8 cellular contexts compared by ENCODE assay signal in the genomic region with DNA sequence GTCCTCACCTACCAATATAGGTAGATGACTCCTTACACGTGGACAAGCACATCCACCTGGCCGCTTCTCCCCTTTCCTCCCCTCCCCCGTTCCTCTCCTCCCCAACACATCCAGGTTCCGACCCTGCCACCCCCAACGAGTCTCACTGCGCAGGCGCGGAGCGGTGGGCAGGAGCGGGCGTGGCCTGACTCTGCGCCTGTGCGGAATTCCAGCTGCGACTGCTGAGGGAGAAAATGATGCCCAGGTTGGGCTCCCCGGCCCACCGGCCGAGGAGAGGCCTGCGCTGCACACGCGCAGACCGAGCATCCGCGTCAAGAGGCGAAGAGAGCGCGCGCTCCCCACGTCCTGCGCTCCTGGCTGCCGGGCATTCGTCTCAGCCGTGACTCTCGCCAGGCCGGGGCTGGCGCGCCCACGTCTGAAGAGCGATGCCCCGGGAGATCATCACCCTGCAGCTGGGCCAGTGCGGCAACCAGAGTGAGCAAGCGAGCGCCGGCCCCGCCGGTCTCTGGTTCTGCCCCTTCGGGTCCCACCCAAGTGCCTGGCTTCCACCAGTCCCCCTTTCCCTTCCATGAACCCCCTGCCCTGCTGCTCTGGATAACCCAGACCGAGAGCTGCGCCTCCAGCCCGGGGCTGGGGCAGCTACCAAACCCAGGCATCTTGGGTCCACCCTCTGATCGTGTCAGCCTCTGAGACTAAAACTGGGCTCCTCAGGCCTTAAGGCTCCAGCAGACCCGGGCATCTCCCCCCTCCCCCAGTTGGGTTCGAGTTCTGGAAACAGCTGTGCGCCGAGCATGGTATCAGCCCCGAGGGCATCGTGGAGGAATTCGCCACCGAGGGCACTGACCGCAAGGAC.
DNase-seq lines count a peak whose midpoint lies in the region; ATAC-seq and TF ChIP-seq lines count a peak whose summit lies in the region.

A gene (plus strand): TSS at position 206 of the 853 bp plus-strand sequence. CDS start 220 bp downstream, at position 426.

- ATAC-seq in HG02678 (IDR thresholded peaks at IDR 0.05; ENCODE audit: unreplicated experiment) (peak; percentile 58), HG03095 (IDR thresholded peaks at IDR 0.05; ENCODE audit: unreplicated experiment) (no peak)

- DNase-seq in D341Med (ENCODE audit: low spot score) = peak; percentile 100
- peak; percentile 62 for DNase-seq in NCI-H446 treated with DMSO at 0.1 percent for 48 hours (lab: John Stamatoyannopoulos, UW)
- peak; percentile 61 for DNase-seq in activated CD4-positive, alpha-beta T cell treated with anti-CD3 and anti-CD28 coated beads, Interleukin-2, amount 50 U/mL, for 1 hour
- peak; percentile 88 for DNase-seq in coronary artery (ENCODE audit: low spot score)
- DNase-seq in left kidney (ENCODE audit: low read depth, low spot score) = peak; percentile 98
- peak; percentile 83 to 87 for DNase-seq in stimulated activated CD4-positive, alpha-beta T cell treated with anti-CD3 and anti-CD28 coated beads, Interleukin-2, amount 100 ng/mL, for 24 hours

- no peak for TF ChIP-seq CTCF in coronary artery (IDR thresholded peaks at IDR 0.05)

- peak within 1 kb of the TSS; percentile 77 for H3K4me3 ChIP-seq in coronary artery

- H3K27ac ChIP-seq in coronary artery = peak within 1 kb of the TSS; percentile 84
